Comparison of ENCODE assay signal across 8 cellular contexts in genomic region chr6:146914563-146915483, GRCh38.
DNase-seq lines count a peak whose midpoint lies in the region; ATAC-seq and TF ChIP-seq lines count a peak whose summit lies in the region.

No MANE protein-coding gene starts in this region.

- TF ChIP-seq CTCF in body of pancreas (IDR thresholded peaks at IDR 0.05), result no peak
- TF ChIP-seq CTCF in type B pancreatic cell (conservative IDR thresholded peaks at IDR 0.05), result no peak

- in situ Hi-C loops in KBM-7 (cut with MboI; ENCODE audit: low pct_unique_long_range_greater_than_20kb, low sequenced_read_pairs), result no loop called here

- H3K27me3 ChIP-seq in ACC112 (ENCODE audit: insufficient read depth, low read length) (no peaks in the 10 kb centered on the region), body of pancreas (no peaks in the 10 kb centered on the region)

- H3K36me3 ChIP-seq in ACC112 (ENCODE audit: insufficient read depth, low read length) (no peaks in the 10 kb centered on the region), body of pancreas (replicated peaks in 1 of 2; ENCODE audit: insufficient read depth in 1 of 2, low read depth in 2 of 2) (no peaks in the 10 kb centered on the region)

- H3K27ac Mint-ChIP-seq in type B pancreatic cell, result peak overlapping the region; percentile 82

- 53 to 63% methylated on average over 8 of the region's 8 CpGs for WGBS in body of pancreas, 2 donors

- DNase-seq in KBM-7 (peak; percentile 38), body of pancreas (peak; percentile 12 to 37 (median 18)), left kidney (ENCODE audit: low read depth, low spot score) (peak; percentile 43), type B pancreatic cell (ENCODE audit: extremely low spot score, unreplicated experiment) (no peak)
- no peak for DNase-seq in activated CD4-positive, alpha-beta T cell treated with anti-CD3 and anti-CD28 coated beads, Interleukin-2, amount 50 U/mL, for 1 hour

- peak overlapping the region; percentile 76 for H3K4me3 ChIP-seq in ACC112 (ENCODE audit: low read depth, low read length)
- no peak overlapping the region for H3K4me3 ChIP-seq in body of pancreas

- H3K4me1 Mint-ChIP-seq in type B pancreatic cell (ENCODE audit: unreplicated experiment), result peaks cover 24% of the 10 kb centered on the region

- no peaks in the 10 kb centered on the region for H3K27me3 Mint-ChIP-seq in type B pancreatic cell

- peak overlapping the region; percentile 38 for H2AFZ ChIP-seq in ACC112 (ENCODE audit: low read length, unreplicated experiment)

- peaks cover 52% of the 10 kb centered on the region for H3K4me1 ChIP-seq in ACC112 (ENCODE audit: control insufficient read depth, insufficient read depth, low read length, unreplicated experiment)
- H3K4me1 ChIP-seq in body of pancreas, result no peaks in the 10 kb centered on the region

- H3K9me3 ChIP-seq in body of pancreas, result no peaks in the 10 kb centered on the region

- peak overlapping the region; percentile 62 for H3K4me3 Mint-ChIP-seq in type B pancreatic cell

- ATAC-seq in body of pancreas, result peak; percentile 58
- no peak for ATAC-seq in GM21390 (IDR thresholded peaks at IDR 0.05; ENCODE audit: unreplicated experiment)
- no peak for ATAC-seq in HG03565 (IDR thresholded peaks at IDR 0.05; ENCODE audit: unreplicated experiment)

- peaks cover 9% of the 10 kb centered on the region for H3K9me3 Mint-ChIP-seq in type B pancreatic cell

- H3K27ac ChIP-seq in ACC112 (ENCODE audit: low read depth, low read length) (peak overlapping the region; percentile 100), body of pancreas (peak overlapping the region; percentile 26 to 64 (median 40))

- H3K36me3 Mint-ChIP-seq in type B pancreatic cell, result no peaks in the 10 kb centered on the region

- H3K79me2 ChIP-seq in ACC112 (ENCODE audit: control insufficient read depth, insufficient read depth, low read length, unreplicated experiment), result peaks cover 13% of the 10 kb centered on the region

- intact Hi-C loops in body of pancreas (cut with DNase I), result no loop called here

- TF ChIP-seq POLR2A in body of pancreas (IDR thresholded peaks at IDR 0.05), result no peak

Comparison
In these comparisons a context has a peak if more than half of its experiments do, and no peak if none do; other contexts are left out.
1. DNase-seq: peak in KBM-7 (single experiment), body of pancreas (4 of 4) and left kidney (single experiment); none in type B pancreatic cell (single experiment) and activated CD4-positive, alpha-beta T cell treated with anti-CD3 and anti-CD28 coated beads, Interleukin-2, amount 50 U/mL, for 1 hour (single experiment).